In the genomic region with DNA sequence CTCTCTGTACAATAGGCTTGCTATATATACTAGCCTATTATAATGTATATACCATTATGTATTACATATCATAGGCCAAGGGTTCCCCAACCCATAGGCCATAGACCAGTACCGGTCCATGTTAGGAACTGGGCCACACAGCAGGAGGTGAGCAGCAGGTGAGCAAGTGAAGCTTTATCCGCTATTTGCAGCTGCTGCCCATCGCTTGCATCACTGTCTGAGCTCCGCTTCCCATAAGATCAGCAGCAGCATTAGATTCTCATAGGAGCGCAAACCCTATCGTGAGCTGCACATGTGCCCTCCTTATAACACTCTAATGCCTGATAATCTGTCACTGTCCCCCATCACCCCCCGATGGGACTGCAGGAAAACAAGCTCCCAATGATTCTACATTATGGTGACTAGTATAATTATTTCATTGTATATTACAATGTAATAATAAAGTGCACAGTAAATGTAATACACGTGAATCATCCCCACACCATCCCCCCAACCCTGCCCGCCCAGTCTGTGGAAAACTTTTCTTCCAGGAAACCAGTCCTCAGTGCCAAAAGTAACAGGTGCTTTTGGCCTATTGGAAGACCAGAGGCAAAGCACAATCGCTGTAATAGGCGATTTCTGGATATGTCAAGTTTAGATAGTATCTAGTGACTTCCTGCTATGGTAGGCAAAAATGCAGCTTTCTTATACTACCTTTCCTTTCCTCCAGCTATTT, we compare ENCODE assay signal across 28 cellular contexts.
"Had no signal": no experiment of that assay in that cellular context is flagged by ENCODE, and none has a peak within 500 bp of the region (broad histone marks: within the 10 kb centered on the region; RNA-seq: fewer than 3 reads in every experiment).

No MANE protein-coding gene starts in this region.

- DNase-seq: activated CD4-positive, alpha-beta memory T cell treated with anti-CD3 and anti-CD28 coated beads for 36 hours; activated CD4-positive, alpha-beta T cell treated with anti-CD3 and anti-CD28 coated beads, Interleukin-2, amount 10 ng/mL, durations not matched to agents 24 days and 14 days; activated CD4-positive, CD25-positive, alpha-beta regulatory T cell treated with anti-CD3 and anti-CD28 coated beads, Interleukin-2, amount 50 U/mL, for 72 hours; activated CD8-positive, alpha-beta memory T cell treated with anti-CD3 and anti-CD28 coated beads, Interleukin-2, amount 50 U/mL, for 48 hours; activated gamma-delta T cell treated with Interleukin-2 at 50 U/mL for 16 hours; activated naive CD4-positive, alpha-beta T cell treated with anti-CD3 and anti-CD28 coated beads, Interleukin-2, amount 50 U/mL, for 16 hours; activated T-cell treated with anti-CD3 and anti-CD28 coated beads, Interleukin-2, amount 50 U/mL, for 24 hours; amniotic stem cell; dorsolateral prefrontal cortex; effector memory CD8-positive, alpha-beta T cell; foreskin keratinocyte; heart right ventricle; natural killer cell; occipital lobe; right cardiac atrium; small intestine; stimulated activated CD4-positive, alpha-beta T cell treated with anti-CD3 and anti-CD28 coated beads, Interleukin-1b, Interleukin-23, amount 100 ng/mL, for 48 hours; stimulated activated CD4-positive, alpha-beta T cell treated with anti-CD3 and anti-CD28 coated beads, Interleukin-4, amount 100 ng/mL, for 4 hours; stimulated activated CD8-positive, alpha-beta memory T cell treated with anti-CD3 and anti-CD28 coated beads, Interleukin-4, amount 100 ng/mL, for 48 hours; stimulated activated naive CD8-positive, alpha-beta T cell treated with anti-CD3 and anti-CD28 coated beads, Interleukin-15, amount 100 ng/mL, for 72 hours; T-helper 2 cell; trophoblast cell; uterus had no signal

- H3K9me3 ChIP-seq: breast epithelium, suprapubic skin, uterus had no signal

- H3K36me3 ChIP-seq: breast epithelium, heart right ventricle, neural progenitor cell, suprapubic skin, uterus had no signal

- H3K27ac ChIP-seq: dorsolateral prefrontal cortex, foreskin keratinocyte, heart right ventricle, neural progenitor cell, parathyroid adenoma, suprapubic skin had no signal

- H3K27me3 ChIP-seq: breast epithelium, neural progenitor cell, suprapubic skin, uterus had no signal

- ATAC-seq: effector memory CD8-positive, alpha-beta T cell; foreskin keratinocyte; heart right ventricle; natural killer cell; right cardiac atrium; stimulated activated memory B cell treated with anti-CD40 and anti-IgM and Interleukin-4, amounts not matched to agents 10 μg/mL and 1 μg/mL and 100 μg/mL, for 72 hours; stimulated activated naive CD8-positive, alpha-beta T cell treated with anti-CD3 and anti-CD28 coated beads, Interleukin-15, amount 100 ng/mL, for 72 hours had no signal

- H3K4me3 ChIP-seq: breast epithelium, dorsolateral prefrontal cortex, heart right ventricle, neural progenitor cell, suprapubic skin, uterus had no signal

- H3K4me1 ChIP-seq: breast epithelium, foreskin keratinocyte, neural progenitor cell, parathyroid adenoma, suprapubic skin had no signal
